1 cellular context compared by ENCODE assay signal in the genomic region with DNA sequence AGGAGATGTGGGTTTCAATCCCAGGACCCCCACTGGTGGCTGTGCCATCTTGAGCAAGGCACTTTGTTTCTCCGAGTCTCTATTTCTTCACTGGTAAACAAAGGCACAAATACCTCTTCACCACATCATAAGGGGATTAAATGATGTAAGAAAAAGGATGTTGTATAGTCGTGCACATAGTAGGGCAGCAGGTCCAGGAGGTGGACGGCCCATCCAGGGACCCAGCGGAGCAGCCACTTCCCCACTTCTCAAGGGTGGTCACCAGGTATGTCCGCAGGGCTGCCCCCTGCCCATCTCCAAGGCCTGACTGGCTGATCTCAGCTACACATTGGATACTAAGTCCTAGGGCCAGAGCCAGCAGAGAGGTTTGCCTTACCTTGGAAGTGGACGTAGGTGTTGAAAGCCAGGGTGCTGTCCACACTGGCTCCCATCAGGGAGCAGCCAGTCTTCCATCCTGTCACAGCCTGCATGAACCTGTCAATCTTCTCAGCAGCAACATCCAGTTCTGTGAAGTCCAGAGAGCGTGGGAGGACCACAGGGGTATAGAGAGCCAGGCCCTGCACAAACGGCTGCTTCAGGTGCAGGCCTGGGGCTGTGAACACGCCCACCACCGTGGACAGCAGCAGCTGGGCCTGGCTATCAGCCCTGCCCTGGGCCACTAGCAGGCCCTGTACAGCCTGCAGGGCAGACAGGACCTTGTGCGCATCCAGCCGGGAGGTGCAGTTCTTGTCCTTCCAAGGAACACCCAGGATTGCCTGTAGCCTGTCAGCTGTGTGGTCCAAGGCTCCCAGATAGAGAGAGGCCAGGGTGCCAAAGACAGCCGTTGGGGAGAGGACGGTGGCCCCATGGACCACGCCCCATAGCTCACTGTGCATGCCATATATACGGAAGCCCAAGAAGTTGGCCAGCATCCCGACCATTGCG.
TF ChIP-seq lines count a peak whose summit lies in the region.

No MANE protein-coding gene starts in this region.

TF ChIP-seq in HepG2, 621 proteins besides CTCF, POLR2A, EP300 and RAD21 (continued from another document and continues in another):
- TF ChIP-seq, protein P1, sequence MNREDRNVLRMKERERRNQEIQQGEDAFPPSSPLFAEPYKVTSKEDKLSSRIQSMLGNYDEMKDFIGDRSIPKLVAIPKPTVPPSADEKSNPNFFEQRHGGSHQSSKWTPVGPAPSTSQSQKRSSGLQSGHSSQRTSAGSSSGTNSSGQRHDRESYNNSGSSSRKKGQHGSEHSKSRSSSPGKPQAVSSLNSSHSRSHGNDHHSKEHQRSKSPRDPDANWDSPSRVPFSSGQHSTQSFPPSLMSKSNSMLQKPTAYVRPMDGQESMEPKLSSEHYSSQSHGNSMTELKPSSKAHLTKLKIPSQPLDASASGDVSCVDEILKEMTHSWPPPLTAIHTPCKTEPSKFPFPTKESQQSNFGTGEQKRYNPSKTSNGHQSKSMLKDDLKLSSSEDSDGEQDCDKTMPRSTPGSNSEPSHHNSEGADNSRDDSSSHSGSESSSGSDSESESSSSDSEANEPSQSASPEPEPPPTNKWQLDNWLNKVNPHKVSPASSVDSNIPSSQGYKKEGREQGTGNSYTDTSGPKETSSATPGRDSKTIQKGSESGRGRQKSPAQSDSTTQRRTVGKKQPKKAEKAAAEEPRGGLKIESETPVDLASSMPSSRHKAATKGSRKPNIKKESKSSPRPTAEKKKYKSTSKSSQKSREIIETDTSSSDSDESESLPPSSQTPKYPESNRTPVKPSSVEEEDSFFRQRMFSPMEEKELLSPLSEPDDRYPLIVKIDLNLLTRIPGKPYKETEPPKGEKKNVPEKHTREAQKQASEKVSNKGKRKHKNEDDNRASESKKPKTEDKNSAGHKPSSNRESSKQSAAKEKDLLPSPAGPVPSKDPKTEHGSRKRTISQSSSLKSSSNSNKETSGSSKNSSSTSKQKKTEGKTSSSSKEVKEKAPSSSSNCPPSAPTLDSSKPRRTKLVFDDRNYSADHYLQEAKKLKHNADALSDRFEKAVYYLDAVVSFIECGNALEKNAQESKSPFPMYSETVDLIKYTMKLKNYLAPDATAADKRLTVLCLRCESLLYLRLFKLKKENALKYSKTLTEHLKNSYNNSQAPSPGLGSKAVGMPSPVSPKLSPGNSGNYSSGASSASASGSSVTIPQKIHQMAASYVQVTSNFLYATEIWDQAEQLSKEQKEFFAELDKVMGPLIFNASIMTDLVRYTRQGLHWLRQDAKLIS (CRISPR knock-in tag; IDR thresholded peaks at IDR 0.05), result no peak
- no peak for TF ChIP-seq NONO (IDR thresholded peaks at IDR 0.05)
- peak; percentile 45; the same call in 1 of the 2 replicates for TF ChIP-seq NONO (CRISPR knock-in tag; conservative IDR thresholded peaks at IDR 0.05)
- TF ChIP-seq, protein P2, sequence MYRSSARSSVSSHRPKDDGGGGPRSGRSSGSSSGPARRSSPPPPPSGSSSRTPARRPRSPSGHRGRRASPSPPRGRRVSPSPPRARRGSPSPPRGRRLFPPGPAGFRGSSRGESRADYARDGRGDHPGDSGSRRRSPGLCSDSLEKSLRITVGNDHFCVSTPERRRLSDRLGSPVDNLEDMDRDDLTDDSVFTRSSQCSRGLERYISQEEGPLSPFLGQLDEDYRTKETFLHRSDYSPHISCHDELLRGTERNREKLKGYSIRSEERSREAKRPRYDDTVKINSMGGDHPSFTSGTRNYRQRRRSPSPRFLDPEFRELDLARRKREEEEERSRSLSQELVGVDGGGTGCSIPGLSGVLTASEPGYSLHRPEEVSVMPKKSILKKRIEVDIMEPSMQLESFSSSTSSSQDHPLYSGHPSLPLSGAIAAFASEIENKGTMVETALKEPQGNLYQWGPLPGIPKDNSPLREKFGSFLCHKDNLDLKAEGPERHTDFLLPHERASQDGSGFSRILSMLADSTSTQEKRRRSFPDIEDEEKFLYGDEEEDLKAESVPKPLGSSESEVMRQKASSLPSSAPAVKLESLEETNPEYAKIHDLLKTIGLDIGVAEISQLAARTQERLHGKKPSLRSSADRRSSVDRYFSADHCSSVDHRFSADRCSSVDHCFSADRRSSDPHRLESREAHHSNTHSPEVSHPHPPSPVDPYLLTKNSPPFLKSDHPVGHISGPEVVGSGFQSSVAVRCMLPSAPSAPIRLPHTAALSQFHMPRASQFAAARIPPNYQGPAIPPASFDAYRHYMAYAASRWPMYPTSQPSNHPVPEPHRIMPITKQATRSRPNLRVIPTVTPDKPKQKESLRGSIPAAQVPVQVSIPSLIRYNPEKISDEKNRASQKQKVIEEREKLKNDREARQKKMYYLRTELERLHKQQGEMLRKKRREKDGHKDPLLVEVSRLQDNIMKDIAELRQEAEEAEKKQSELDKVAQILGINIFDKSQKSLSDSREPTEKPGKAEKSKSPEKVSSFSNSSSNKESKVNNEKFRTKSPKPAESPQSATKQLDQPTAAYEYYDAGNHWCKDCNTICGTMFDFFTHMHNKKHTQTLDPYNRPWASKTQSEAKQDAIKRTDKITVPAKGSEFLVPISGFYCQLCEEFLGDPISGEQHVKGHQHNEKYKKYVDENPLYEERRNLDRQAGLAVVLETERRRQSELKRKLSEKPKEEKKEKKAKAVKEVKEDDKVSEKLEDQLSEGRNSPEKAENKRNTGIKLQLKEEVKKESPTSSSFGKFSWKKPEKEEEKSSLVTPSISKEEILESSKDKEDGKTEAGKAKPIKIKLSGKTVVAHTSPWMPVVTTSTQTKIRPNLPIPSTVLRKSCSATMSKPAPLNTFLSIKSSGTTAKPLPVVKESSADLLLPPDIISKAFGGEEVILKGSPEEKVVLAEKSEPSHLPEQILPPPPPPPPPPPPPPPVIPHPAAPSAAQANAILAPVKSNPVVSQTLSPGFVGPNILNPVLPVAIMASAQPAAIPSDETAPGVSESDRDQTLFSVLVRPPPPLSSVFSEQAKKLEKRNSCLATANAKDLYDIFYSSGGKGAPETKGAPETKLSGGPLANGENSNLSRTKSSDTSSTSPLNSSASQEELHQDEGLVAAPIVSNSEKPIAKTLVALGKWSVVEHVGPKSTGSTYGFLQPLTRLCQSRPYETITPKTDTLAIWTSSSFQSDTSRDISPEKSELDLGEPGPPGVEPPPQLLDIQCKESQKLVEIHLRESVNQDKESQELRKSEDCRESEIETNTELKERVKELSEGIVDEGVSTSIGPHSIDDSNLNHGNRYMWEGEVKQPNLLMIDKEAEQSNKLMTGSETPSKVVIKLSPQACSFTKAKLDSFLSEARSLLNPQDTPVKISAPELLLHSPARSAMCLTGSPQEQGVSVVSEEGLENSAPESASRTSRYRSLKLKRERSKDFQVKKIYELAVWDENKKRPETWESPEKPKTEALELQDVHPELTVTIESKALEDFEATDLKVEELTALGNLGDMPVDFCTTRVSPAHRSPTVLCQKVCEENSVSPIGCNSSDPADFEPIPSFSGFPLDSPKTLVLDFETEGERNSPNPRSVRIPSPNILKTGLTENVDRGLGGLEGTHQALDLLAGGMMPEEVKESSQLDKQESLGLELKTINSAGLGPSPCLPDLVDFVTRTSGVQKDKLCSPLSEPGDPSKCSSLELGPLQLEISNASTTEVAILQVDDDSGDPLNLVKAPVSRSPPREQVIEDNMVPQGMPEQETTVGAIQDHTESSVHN (CRISPR knock-in tag; IDR thresholded peaks at IDR 0.05), result peak; percentile 69; the same call in 1 of the 2 replicates
- no peak for TF ChIP-seq ZNF720 (CRISPR knock-in tag; IDR thresholded peaks at IDR 0.05)
- TF ChIP-seq ZNF138 (CRISPR knock-in tag; IDR thresholded peaks at IDR 0.05; ENCODE audit: low read depth), result no peak
- TF ChIP-seq, protein P3, sequence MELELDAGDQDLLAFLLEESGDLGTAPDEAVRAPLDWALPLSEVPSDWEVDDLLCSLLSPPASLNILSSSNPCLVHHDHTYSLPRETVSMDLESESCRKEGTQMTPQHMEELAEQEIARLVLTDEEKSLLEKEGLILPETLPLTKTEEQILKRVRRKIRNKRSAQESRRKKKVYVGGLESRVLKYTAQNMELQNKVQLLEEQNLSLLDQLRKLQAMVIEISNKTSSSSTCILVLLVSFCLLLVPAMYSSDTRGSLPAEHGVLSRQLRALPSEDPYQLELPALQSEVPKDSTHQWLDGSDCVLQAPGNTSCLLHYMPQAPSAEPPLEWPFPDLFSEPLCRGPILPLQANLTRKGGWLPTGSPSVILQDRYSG (CRISPR knock-in tag; IDR thresholded peaks at IDR 0.05), result no peak
- TF ChIP-seq, protein P4, sequence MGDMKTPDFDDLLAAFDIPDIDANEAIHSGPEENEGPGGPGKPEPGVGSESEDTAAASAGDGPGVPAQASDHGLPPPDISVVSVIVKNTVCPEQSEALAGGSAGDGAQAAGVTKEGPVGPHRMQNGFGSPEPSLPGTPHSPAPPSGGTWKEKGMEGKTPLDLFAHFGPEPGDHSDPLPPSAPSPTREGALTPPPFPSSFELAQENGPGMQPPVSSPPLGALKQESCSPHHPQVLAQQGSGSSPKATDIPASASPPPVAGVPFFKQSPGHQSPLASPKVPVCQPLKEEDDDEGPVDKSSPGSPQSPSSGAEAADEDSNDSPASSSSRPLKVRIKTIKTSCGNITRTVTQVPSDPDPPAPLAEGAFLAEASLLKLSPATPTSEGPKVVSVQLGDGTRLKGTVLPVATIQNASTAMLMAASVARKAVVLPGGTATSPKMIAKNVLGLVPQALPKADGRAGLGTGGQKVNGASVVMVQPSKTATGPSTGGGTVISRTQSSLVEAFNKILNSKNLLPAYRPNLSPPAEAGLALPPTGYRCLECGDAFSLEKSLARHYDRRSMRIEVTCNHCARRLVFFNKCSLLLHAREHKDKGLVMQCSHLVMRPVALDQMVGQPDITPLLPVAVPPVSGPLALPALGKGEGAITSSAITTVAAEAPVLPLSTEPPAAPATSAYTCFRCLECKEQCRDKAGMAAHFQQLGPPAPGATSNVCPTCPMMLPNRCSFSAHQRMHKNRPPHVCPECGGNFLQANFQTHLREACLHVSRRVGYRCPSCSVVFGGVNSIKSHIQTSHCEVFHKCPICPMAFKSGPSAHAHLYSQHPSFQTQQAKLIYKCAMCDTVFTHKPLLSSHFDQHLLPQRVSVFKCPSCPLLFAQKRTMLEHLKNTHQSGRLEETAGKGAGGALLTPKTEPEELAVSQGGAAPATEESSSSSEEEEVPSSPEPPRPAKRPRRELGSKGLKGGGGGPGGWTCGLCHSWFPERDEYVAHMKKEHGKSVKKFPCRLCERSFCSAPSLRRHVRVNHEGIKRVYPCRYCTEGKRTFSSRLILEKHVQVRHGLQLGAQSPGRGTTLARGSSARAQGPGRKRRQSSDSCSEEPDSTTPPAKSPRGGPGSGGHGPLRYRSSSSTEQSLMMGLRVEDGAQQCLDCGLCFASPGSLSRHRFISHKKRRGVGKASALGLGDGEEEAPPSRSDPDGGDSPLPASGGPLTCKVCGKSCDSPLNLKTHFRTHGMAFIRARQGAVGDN (CRISPR knock-in tag; IDR thresholded peaks at IDR 0.05), result peak; percentile 92
- TF ChIP-seq, protein P5, sequence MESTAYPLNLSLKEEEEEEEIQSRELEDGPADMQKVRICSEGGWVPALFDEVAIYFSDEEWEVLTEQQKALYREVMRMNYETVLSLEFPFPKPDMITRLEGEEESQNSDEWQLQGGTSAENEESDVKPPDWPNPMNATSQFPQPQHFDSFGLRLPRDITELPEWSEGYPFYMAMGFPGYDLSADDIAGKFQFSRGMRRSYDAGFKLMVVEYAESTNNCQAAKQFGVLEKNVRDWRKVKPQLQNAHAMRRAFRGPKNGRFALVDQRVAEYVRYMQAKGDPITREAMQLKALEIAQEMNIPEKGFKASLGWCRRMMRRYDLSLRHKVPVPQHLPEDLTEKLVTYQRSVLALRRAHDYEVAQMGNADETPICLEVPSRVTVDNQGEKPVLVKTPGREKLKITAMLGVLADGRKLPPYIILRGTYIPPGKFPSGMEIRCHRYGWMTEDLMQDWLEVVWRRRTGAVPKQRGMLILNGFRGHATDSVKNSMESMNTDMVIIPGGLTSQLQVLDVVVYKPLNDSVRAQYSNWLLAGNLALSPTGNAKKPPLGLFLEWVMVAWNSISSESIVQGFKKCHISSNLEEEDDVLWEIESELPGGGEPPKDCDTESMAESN (CRISPR knock-in tag; conservative IDR thresholded peaks at IDR 0.05), result no peak
- TF ChIP-seq ZNF816 (CRISPR knock-in tag; IDR thresholded peaks at IDR 0.05; ENCODE audit: borderline replicate concordance), result no peak
- TF ChIP-seq, protein P6, sequence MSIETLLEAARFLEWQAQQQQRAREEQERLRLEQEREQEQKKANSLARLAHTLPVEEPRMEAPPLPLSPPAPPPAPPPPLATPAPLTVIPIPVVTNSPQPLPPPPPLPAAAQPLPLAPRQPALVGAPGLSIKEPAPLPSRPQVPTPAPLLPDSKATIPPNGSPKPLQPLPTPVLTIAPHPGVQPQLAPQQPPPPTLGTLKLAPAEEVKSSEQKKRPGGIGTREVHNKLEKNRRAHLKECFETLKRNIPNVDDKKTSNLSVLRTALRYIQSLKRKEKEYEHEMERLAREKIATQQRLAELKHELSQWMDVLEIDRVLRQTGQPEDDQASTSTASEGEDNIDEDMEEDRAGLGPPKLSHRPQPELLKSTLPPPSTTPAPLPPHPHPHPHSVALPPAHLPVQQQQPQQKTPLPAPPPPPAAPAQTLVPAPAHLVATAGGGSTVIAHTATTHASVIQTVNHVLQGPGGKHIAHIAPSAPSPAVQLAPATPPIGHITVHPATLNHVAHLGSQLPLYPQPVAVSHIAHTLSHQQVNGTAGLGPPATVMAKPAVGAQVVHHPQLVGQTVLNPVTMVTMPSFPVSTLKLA (IDR thresholded peaks at IDR 0.05), result no peak
- TF ChIP-seq, protein P7, sequence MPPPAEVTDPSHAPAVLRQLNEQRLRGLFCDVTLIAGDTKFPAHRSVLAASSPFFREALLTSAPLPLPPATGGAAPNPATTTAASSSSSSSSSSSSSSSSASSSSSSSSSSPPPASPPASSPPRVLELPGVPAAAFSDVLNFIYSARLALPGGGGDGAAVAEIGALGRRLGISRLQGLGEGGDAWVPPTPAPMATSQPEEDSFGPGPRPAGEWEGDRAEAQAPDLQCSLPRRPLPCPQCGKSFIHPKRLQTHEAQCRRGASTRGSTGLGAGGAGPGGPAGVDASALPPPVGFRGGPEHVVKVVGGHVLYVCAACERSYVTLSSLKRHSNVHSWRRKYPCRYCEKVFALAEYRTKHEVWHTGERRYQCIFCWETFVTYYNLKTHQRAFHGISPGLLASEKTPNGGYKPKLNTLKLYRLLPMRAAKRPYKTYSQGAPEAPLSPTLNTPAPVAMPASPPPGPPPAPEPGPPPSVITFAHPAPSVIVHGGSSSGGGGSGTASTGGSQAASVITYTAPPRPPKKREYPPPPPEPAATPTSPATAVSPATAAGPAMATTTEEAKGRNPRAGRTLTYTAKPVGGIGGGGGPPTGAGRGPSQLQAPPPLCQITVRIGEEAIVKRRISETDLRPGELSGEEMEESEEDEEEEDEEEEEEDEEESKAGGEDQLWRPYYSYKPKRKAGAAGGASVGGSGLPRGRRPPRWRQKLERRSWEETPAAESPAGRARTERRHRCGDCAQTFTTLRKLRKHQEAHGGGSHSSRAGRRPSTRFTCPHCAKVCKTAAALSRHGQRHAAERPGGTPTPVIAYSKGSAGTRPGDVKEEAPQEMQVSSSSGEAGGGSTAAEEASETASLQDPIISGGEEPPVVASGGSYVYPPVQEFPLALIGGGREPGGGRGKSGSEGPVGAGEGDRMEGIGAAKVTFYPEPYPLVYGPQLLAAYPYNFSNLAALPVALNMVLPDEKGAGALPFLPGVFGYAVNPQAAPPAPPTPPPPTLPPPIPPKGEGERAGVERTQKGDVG (CRISPR knock-in tag; IDR thresholded peaks at IDR 0.05; ENCODE audit: borderline replicate concordance), result 0 out of 2 replicates have a peak, but pooled peaks have one; percentile 23
- no peak for TF ChIP-seq NKX3-1 (CRISPR knock-in tag; IDR thresholded peaks at IDR 0.05)
- TF ChIP-seq HNRNPUL1 (IDR thresholded peaks at IDR 0.05; ENCODE audit: low read depth, low read length), result no peak
- TF ChIP-seq, protein P8, sequence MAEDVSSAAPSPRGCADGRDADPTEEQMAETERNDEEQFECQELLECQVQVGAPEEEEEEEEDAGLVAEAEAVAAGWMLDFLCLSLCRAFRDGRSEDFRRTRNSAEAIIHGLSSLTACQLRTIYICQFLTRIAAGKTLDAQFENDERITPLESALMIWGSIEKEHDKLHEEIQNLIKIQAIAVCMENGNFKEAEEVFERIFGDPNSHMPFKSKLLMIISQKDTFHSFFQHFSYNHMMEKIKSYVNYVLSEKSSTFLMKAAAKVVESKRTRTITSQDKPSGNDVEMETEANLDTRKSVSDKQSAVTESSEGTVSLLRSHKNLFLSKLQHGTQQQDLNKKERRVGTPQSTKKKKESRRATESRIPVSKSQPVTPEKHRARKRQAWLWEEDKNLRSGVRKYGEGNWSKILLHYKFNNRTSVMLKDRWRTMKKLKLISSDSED (CRISPR knock-in tag; IDR thresholded peaks at IDR 0.05), result no peak
- 0 out of 2 replicates have a peak, but pooled peaks have one; percentile 45 for TF ChIP-seq ZZZ3 (CRISPR knock-in tag; IDR thresholded peaks at IDR 0.05; ENCODE audit: borderline replicate concordance)
- TF ChIP-seq ZNF841 (CRISPR knock-in tag; IDR thresholded peaks at IDR 0.05; ENCODE audit: borderline replicate concordance), result no peak
